Comparison of ENCODE assay signal across 27 cellular contexts in the genomic region with DNA sequence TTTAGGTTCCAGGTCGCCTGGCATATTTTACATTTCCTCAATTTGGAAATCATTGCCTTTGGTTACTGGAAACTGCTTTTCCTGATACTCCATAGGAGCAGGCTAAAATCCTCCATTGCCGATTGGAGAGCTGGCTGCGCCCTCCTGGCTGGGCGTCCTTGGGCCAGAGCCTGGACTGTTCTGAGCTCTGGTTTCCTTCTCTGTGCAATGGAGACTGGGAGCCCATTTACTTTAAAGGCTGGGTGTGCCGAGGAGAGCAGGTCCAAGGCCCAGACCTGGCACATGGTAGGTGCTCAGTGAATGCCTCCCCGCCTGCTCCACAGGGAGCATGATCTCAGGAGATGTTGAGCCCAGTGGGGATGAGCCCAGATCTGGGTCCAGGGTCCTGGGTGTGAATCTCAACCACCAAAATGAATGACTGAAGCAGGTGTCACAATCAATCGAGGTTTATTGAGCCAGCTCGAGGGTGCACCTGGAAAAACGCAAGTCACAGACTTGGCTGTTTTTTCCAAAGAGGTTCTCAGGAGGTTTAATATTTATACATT.
"Had no signal": no experiment of that assay in that cellular context is flagged by ENCODE, and none has a peak within 500 bp of the region (broad histone marks: within the 10 kb centered on the region; RNA-seq: fewer than 3 reads in every experiment).

No MANE protein-coding gene starts in this region.

- H3K27ac Mint-ChIP-seq: activated naive CD4-positive, alpha-beta T cell treated with anti-CD3 and anti-CD28 coated beads, Interleukin-2, amount 10 ng/mL, durations not matched to agents 7 days and 5 days; activated naive CD8-positive, alpha-beta T cell treated with anti-CD3 and anti-CD28 coated beads, Interleukin-2, amount 10 ng/mL, durations not matched to agents 7 days and 5 days; activated T-cell treated with anti-CD3 and anti-CD28 coated beads, Interleukin-2, amount 50 U/mL, for 24 hours; dendritic cell treated with granulocyte-macrophage colony-stimulating factor and Interleukin-4, amounts not matched to agents 40 ng/mL and 50 ng/mL, for 4 days; endodermal cell; natural killer cell treated with Interleukin-12 subunit alpha and Interleukin-12 subunit beta and Interleukin-15 and Interleukin-18, amount 100 ng/mL, for 72 hours; T-helper 1 cell treated with Interleukin-12 subunit alpha and Interleukin-12 subunit beta and Interleukin-4 antibody, amounts not matched to agents 30 μg/mL and 1 μg/mL, for 36 hours had no signal

- H3K36me3 ChIP-seq: gastrocnemius medialis, right lobe of liver, uterus had no signal

- DNase-seq: activated CD4-positive, alpha-beta T cell treated with anti-CD3 and anti-CD28 coated beads for 48 hours; activated CD4-positive, alpha-beta T cell treated with anti-CD3 and anti-CD28 coated beads, Interleukin-2, amount 50 U/mL, for 48 hours; activated CD8-positive, alpha-beta memory T cell treated with anti-CD3 and anti-CD28 coated beads, Interleukin-2, amount 50 U/mL, for 4 hours; activated gamma-delta T cell; activated naive CD4-positive, alpha-beta T cell treated with anti-CD3 and anti-CD28 coated beads, Interleukin-2, amount 10 ng/mL, durations not matched to agents 7 days and 5 days; activated naive CD8-positive, alpha-beta T cell treated with anti-CD3 and anti-CD28 coated beads, Interleukin-2, amount 10 ng/mL, durations not matched to agents 7 days and 5 days; activated T-cell treated with anti-CD3 and anti-CD28 coated beads, Interleukin-2, amount 50 U/mL, for 24 hours; caudate nucleus; endodermal cell; gastrocnemius medialis; glutamatergic neuron; kidney; left colon; right lobe of liver; stimulated activated CD4-positive, alpha-beta T cell treated with anti-CD3 and anti-CD28 coated beads, Interleukin-12 subunit alpha, Interleukin-12 subunit beta, amount 100 ng/mL, for 4 hours; stimulated activated CD4-positive, alpha-beta T cell treated with anti-CD3 and anti-CD28 coated beads, Interleukin-4, amount 100 ng/mL, for 1 hour; stimulated activated naive CD8-positive, alpha-beta T cell treated with anti-CD3 and anti-CD28 coated beads, Interleukin-15, Interleukin-2, amounts not matched to agents 100 U/mL and 50 U/mL, for 24 hours; T-helper 9 cell; testis; uterus; WERI-Rb-1 had no signal

- H3K4me3 ChIP-seq: ascending aorta, gastrocnemius medialis, right lobe of liver, skin epidermis, testis, uterus had no signal

- H3K27ac ChIP-seq: ascending aorta, gastrocnemius medialis, right lobe of liver, testis, uterus, WERI-Rb-1 had no signal

- H3K27me3 ChIP-seq: ascending aorta, gastrocnemius medialis, right lobe of liver, testis, uterus had no signal

- H3K27me3 Mint-ChIP-seq: activated naive CD4-positive, alpha-beta T cell treated with anti-CD3 and anti-CD28 coated beads, Interleukin-2, amount 10 ng/mL, durations not matched to agents 7 days and 5 days; activated naive CD8-positive, alpha-beta T cell treated with anti-CD3 and anti-CD28 coated beads, Interleukin-2, amount 10 ng/mL, durations not matched to agents 7 days and 5 days; activated T-cell treated with anti-CD3 and anti-CD28 coated beads, Interleukin-2, amount 50 U/mL, for 24 hours; brain; dendritic cell treated with granulocyte-macrophage colony-stimulating factor and Interleukin-4, amounts not matched to agents 40 ng/mL and 50 ng/mL, for 4 days had no signal

- H3K9me3 ChIP-seq: ascending aorta, gastrocnemius medialis, right lobe of liver, testis, uterus had no signal

- H3K36me3 Mint-ChIP-seq: activated naive CD4-positive, alpha-beta T cell treated with anti-CD3 and anti-CD28 coated beads, Interleukin-2, amount 10 ng/mL, durations not matched to agents 7 days and 5 days; activated naive CD8-positive, alpha-beta T cell treated with anti-CD3 and anti-CD28 coated beads, Interleukin-2, amount 10 ng/mL, durations not matched to agents 7 days and 5 days; natural killer cell treated with Interleukin-12 subunit alpha and Interleukin-12 subunit beta and Interleukin-15 and Interleukin-18, amount 100 ng/mL, for 72 hours had no signal

- H3K4me1 ChIP-seq: ascending aorta, gastrocnemius medialis, right lobe of liver, testis, uterus had no signal

- H3K9me3 Mint-ChIP-seq: activated naive CD8-positive, alpha-beta T cell treated with anti-CD3 and anti-CD28 coated beads, Interleukin-2, amount 10 ng/mL, durations not matched to agents 7 days and 5 days; activated T-cell treated with anti-CD3 and anti-CD28 coated beads, Interleukin-2, amount 50 U/mL, for 24 hours; dendritic cell treated with granulocyte-macrophage colony-stimulating factor and Interleukin-4, amounts not matched to agents 40 ng/mL and 50 ng/mL, for 4 days; endodermal cell; natural killer cell treated with Interleukin-12 subunit alpha and Interleukin-12 subunit beta and Interleukin-15 and Interleukin-18, amount 100 ng/mL, for 72 hours; T-helper 1 cell treated with Interleukin-12 subunit alpha and Interleukin-12 subunit beta and Interleukin-4 antibody, amounts not matched to agents 30 μg/mL and 1 μg/mL, for 36 hours had no signal

- H3K4me3 Mint-ChIP-seq: activated naive CD4-positive, alpha-beta T cell treated with anti-CD3 and anti-CD28 coated beads, Interleukin-2, amount 10 ng/mL, durations not matched to agents 7 days and 5 days; activated naive CD8-positive, alpha-beta T cell treated with anti-CD3 and anti-CD28 coated beads, Interleukin-2, amount 10 ng/mL, durations not matched to agents 7 days and 5 days; activated T-cell treated with anti-CD3 and anti-CD28 coated beads, Interleukin-2, amount 50 U/mL, for 24 hours; brain; dendritic cell treated with granulocyte-macrophage colony-stimulating factor and Interleukin-4, amounts not matched to agents 40 ng/mL and 50 ng/mL, for 4 days; endodermal cell; natural killer cell treated with Interleukin-12 subunit alpha and Interleukin-12 subunit beta and Interleukin-15 and Interleukin-18, amount 100 ng/mL, for 72 hours; T-helper 1 cell treated with Interleukin-12 subunit alpha and Interleukin-12 subunit beta and Interleukin-4 antibody, amounts not matched to agents 30 μg/mL and 1 μg/mL, for 36 hours had no signal

- H3K4me1 Mint-ChIP-seq: activated naive CD4-positive, alpha-beta T cell treated with anti-CD3 and anti-CD28 coated beads, Interleukin-2, amount 10 ng/mL, durations not matched to agents 7 days and 5 days; activated naive CD8-positive, alpha-beta T cell treated with anti-CD3 and anti-CD28 coated beads, Interleukin-2, amount 10 ng/mL, durations not matched to agents 7 days and 5 days; brain had no signal
